28 cellular contexts compared by ENCODE assay signal in genomic region chr14:96838449-96838848, GRCh38.
"Had no signal": no experiment of that assay in that cellular context is flagged by ENCODE, and none has a peak within 500 bp of the region (broad histone marks: within the 10 kb centered on the region; RNA-seq: fewer than 3 reads in every experiment).

No MANE protein-coding gene starts in this region.

- H3K4me2 ChIP-seq: hepatocyte had no signal

- H3K4me1 ChIP-seq: colonic mucosa, esophagus squamous epithelium, gastroesophageal sphincter, heart left ventricle, left lung, lower lobe of right lung had no signal

- H3K4me3 ChIP-seq: colonic mucosa, esophagus squamous epithelium, gastroesophageal sphincter, heart left ventricle, hepatocyte, left lung, lower lobe of right lung, mucosa of descending colon had no signal

- H2AFZ ChIP-seq: hepatocyte had no signal

- H3K9me3 ChIP-seq: colonic mucosa, esophagus squamous epithelium, gastroesophageal sphincter, heart left ventricle, left lung, lower lobe of right lung, mucosa of descending colon had no signal

- ATAC-seq: effector memory CD8-positive, alpha-beta T cell; esophagus mucosa; gastroesophageal sphincter; heart left ventricle; left colon; left lung; left ventricle myocardium superior; lower lobe of right lung; mucosa of descending colon; naive thymus-derived CD8-positive, alpha-beta T cell had no signal

- H3K79me2 ChIP-seq: hepatocyte had no signal

- H3K27ac ChIP-seq: colonic mucosa, epithelial cell of prostate, esophagus squamous epithelium, gastroesophageal sphincter, heart left ventricle, hepatocyte, left lung, lower lobe of right lung had no signal

- H3K36me3 ChIP-seq: colonic mucosa had no signal

- FAIRE-seq: endometrium, kidney had no signal

- H3K27me3 ChIP-seq: colonic mucosa, esophagus squamous epithelium, gastroesophageal sphincter, heart left ventricle, hepatocyte, left lung had no signal

- DNase-seq: colonic mucosa; cortex of kidney; effector CD8-positive, alpha-beta T cell; effector memory CD8-positive, alpha-beta T cell; endodermal cell; erythroblast; esophagus squamous epithelium; foreskin fibroblast; foreskin melanocyte; heart left ventricle; hypothalamus; immature natural killer cell; islet precursor cell; kidney; kidney glomerular epithelial cell; left colon; left lung; left ventricle myocardium superior; lower lobe of right lung; mesenchymal stem cell; mucosa of descending colon; naive B cell; naive thymus-derived CD8-positive, alpha-beta T cell had no signal
